17 cellular contexts compared by ENCODE assay signal in the genomic region with DNA sequence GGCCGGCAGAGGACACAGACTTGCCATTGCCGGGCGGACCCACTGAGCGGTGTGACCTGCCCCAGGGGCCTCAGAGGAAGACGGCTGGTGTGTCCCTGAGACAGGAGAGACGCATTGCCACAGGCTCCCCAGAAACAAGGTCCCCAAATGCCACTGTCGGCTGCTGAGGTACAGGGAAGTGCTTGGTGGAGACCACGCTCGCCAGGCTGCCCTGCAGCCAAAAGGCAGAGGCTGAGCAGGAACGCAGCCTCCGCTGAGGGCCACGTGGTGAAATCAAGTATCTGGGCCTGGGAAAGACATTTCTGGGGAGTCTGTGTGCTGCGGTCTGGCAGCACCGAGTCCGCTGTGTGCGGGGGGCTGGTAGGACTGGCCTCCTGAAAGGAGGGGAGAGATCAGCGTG.
A peak's percentile ranks its signal among the peaks of the same experiment; 100 is the strongest.
DNase-seq lines count a peak whose midpoint lies in the region; ATAC-seq and TF ChIP-seq lines count a peak whose summit lies in the region.
"Had no signal": no experiment of that assay in that cellular context is flagged by ENCODE, and none has a peak within 500 bp of the region (broad histone marks: within the 10 kb centered on the region; RNA-seq: fewer than 3 reads in every experiment).

No MANE protein-coding gene starts in this region.

- no peak overlapping the region for H3K4me3 ChIP-seq in endodermal cell (ENCODE audit: low read length)
- no peak overlapping the region for H3K4me3 ChIP-seq in spleen
- no peak overlapping the region for H3K4me3 ChIP-seq in aorta (ENCODE audit: low read length in 2 of 2)
- no peak overlapping the region for H3K4me3 ChIP-seq in mucosa of descending colon
- no peak overlapping the region for H3K4me3 ChIP-seq in smooth muscle cell
- H3K4me3 ChIP-seq: GM23338 had no signal

- no peak overlapping the region for H3K27ac ChIP-seq in endodermal cell (ENCODE audit: low read depth, low read length)
- H3K27ac ChIP-seq in spleen: no peak overlapping the region
- no peak overlapping the region for H3K27ac ChIP-seq in aorta (ENCODE audit: low read depth in 1 of 2, low read length in 2 of 2)
- H3K27ac ChIP-seq in smooth muscle cell (ENCODE audit: low read depth): no peak overlapping the region
- H3K27ac ChIP-seq: C4-2B had no signal

- H3K9ac ChIP-seq in endodermal cell (ENCODE audit: extremely low read depth, low read length, poor library complexity, severe bottlenecking) (no peak overlapping the region), smooth muscle cell (ENCODE audit: low read depth) (no peak overlapping the region)

- ATAC-seq in aorta (ENCODE audit: low FRiP score) (no peak), mucosa of descending colon (no peak)
- no peak for ATAC-seq in activated naive CD4-positive, alpha-beta T cell treated with anti-CD3 and anti-CD28 coated beads, Interleukin-2, amount 50 U/mL, for 72 hours
- ATAC-seq: CD8-positive, alpha-beta T cell; GM23338; HCT116 had no signal

- H3F3A ChIP-seq in smooth muscle cell (ENCODE audit: low read depth): no peaks in the 10 kb centered on the region

- no peaks in the 10 kb centered on the region for H3K36me3 ChIP-seq in endodermal cell (ENCODE audit: control insufficient read depth, insufficient read depth, low read length)
- no peaks in the 10 kb centered on the region for H3K36me3 ChIP-seq in spleen
- no peaks in the 10 kb centered on the region for H3K36me3 ChIP-seq in aorta (ENCODE audit: control insufficient read depth in 1 of 2, insufficient read depth in 2 of 2, low read length in 1 of 2)
- H3K36me3 ChIP-seq in mucosa of descending colon (ENCODE audit: low read depth): no peaks in the 10 kb centered on the region
- no peaks in the 10 kb centered on the region for H3K36me3 ChIP-seq in smooth muscle cell (ENCODE audit: low read depth)

- no peak overlapping the region for H3K4me2 ChIP-seq in smooth muscle cell
- H3K4me2 ChIP-seq: GM23338 had no signal

- no peak overlapping the region for H2AFZ ChIP-seq in smooth muscle cell (ENCODE audit: low read depth)
- H2AFZ ChIP-seq: GM23338 had no signal

- TF ChIP-seq CTCF in endodermal cell (conservative IDR thresholded peaks at IDR 0.05): no peak
- no peak for TF ChIP-seq CTCF in neural crest cell (conservative IDR thresholded peaks at IDR 0.05)
- TF ChIP-seq CTCF in spleen (IDR thresholded peaks at IDR 0.05 in 8 of 11, conservative IDR thresholded peaks at IDR 0.05 in 3 of 11): no peak
- TF ChIP-seq CTCF in mucosa of descending colon (IDR thresholded peaks at IDR 0.05): no peak
- TF ChIP-seq CTCF in smooth muscle cell (IDR thresholded peaks at IDR 0.05; ENCODE audit: borderline replicate concordance, insufficient read depth, poor library complexity, severe bottlenecking): no peak

- H3K27ac Mint-ChIP-seq in endodermal cell: peak overlapping the region; percentile 59
- peak overlapping the region; percentile 88 for H3K27ac Mint-ChIP-seq in neural crest cell (ENCODE audit: unreplicated experiment)
- H3K27ac Mint-ChIP-seq in activated naive CD4-positive, alpha-beta T cell treated with anti-CD3 and anti-CD28 coated beads, Interleukin-2, amount 50 U/mL, for 72 hours: no peak overlapping the region
- H3K27ac Mint-ChIP-seq: CD4-positive, CD25-positive, alpha-beta regulatory T cell; CD8-positive, alpha-beta T cell; GM23338; H9 had no signal

- DNase-seq in endodermal cell: no peak
- no peak for DNase-seq in neural crest cell (ENCODE audit: low read depth, low spot score)
- DNase-seq in spleen: peak; percentile 58
- peak; percentile 29 to 41 for DNase-seq in aorta
- no peak for DNase-seq in epidermal melanocyte (ENCODE audit: insufficient read length, low spot score)
- no peak for DNase-seq in activated naive CD4-positive, alpha-beta T cell treated with anti-CD3 and anti-CD28 coated beads, Interleukin-2, amount 50 U/mL, for 72 hours (ENCODE audit: low spot score in 2 of 2)
- DNase-seq in mucosa of descending colon: no peak
- DNase-seq in smooth muscle cell (lab: John Stamatoyannopoulos, UW; ENCODE audit: unreplicated experiment): no peak
- DNase-seq: Caco-2; CD4-positive, CD25-positive, alpha-beta regulatory T cell; CD8-positive, alpha-beta T cell; DMS153; DND-41; H9 had no signal

- no peaks in the 10 kb centered on the region for H3K9me3 ChIP-seq in endodermal cell (ENCODE audit: control insufficient read depth, low read length)
- peaks cover 0 to 5% (median 0%) of the 10 kb centered on the region in 8 donors for H3K9me3 ChIP-seq in spleen
- H3K9me3 ChIP-seq in aorta (ENCODE audit: control insufficient read depth, low read length): no peaks in the 10 kb centered on the region
- no peaks in the 10 kb centered on the region for H3K9me3 ChIP-seq in mucosa of descending colon
- H3K9me3 ChIP-seq in smooth muscle cell (replicated peaks; ENCODE audit: low read depth): no peaks in the 10 kb centered on the region
- H3K9me3 ChIP-seq: Caco-2 had no signal

- intact Hi-C loops in spleen (cut with DNase I; ENCODE audit: low total_unique reads): no loop called here
- intact Hi-C loops in aorta (cut with DNase I): no loop called here
- intact Hi-C loops in mucosa of descending colon (cut with DNase I, micrococcal nuclease): no loop called here

- H3K9me3 Mint-ChIP-seq in endodermal cell (peaks cover 11% of the 10 kb centered on the region), neural crest cell (no peaks in the 10 kb centered on the region)
- peaks cover 4 to 5% of the 10 kb centered on the region in 2 donors for H3K9me3 Mint-ChIP-seq in activated naive CD4-positive, alpha-beta T cell treated with anti-CD3 and anti-CD28 coated beads, Interleukin-2, amount 50 U/mL, for 72 hours
- H3K9me3 Mint-ChIP-seq: CD4-positive, CD25-positive, alpha-beta regulatory T cell had no signal

- H3K27me3 ChIP-seq in endodermal cell (ENCODE audit: control insufficient read depth, insufficient read depth, low read length, poor library complexity, severe bottlenecking): no peaks in the 10 kb centered on the region
- peaks cover 0 to 52% (median 0%) of the 10 kb centered on the region in 7 donors for H3K27me3 ChIP-seq in spleen (replicated peaks in 1 of 7)
- H3K27me3 ChIP-seq in aorta (ENCODE audit: control insufficient read depth in 1 of 2, insufficient read depth in 2 of 2, low read length in 1 of 2): no peaks in the 10 kb centered on the region
- no peaks in the 10 kb centered on the region for H3K27me3 ChIP-seq in smooth muscle cell (ENCODE audit: low read depth)

- H3K36me3 Mint-ChIP-seq in endodermal cell (ENCODE audit: low read depth): no peaks in the 10 kb centered on the region
- no peaks in the 10 kb centered on the region for H3K36me3 Mint-ChIP-seq in neural crest cell (ENCODE audit: low read depth)
- H3K36me3 Mint-ChIP-seq in activated naive CD4-positive, alpha-beta T cell treated with anti-CD3 and anti-CD28 coated beads, Interleukin-2, amount 50 U/mL, for 72 hours: no peaks in the 10 kb centered on the region
- H3K36me3 Mint-ChIP-seq: CD4-positive, CD25-positive, alpha-beta regulatory T cell; CD8-positive, alpha-beta T cell had no signal

- H3K27me3 Mint-ChIP-seq in endodermal cell (ENCODE audit: insufficient read depth) (peaks cover 2% of the 10 kb centered on the region), neural crest cell (ENCODE audit: low read depth) (peaks cover 3% of the 10 kb centered on the region)

- H3K4me1 Mint-ChIP-seq in endodermal cell (no peaks in the 10 kb centered on the region), neural crest cell (peaks cover 35% of the 10 kb centered on the region)
- H3K4me1 Mint-ChIP-seq: CD4-positive, CD25-positive, alpha-beta regulatory T cell had no signal

- WGBS in endodermal cell (ENCODE audit: insufficient coverage in 1 of 2, insufficient read length in 1 of 2), 2 experiments: 87 to 88% methylated on average over 12 to 17 of the region's 17 CpGs
- WGBS in spleen, 5 donors: 80 to 96% (median 82%) methylated on average over 11 to 17 of the region's 17 CpGs
- WGBS in aorta, 2 donors: 86 to 88% methylated on average over 17 of the region's 17 CpGs
- WGBS in smooth muscle cell (ENCODE audit: low lambda C conversion rate): 82% methylated on average over 17 of the region's 17 CpGs

- H4K20me1 ChIP-seq in smooth muscle cell (ENCODE audit: low read depth): no peaks in the 10 kb centered on the region

- H3K79me2 ChIP-seq in smooth muscle cell (ENCODE audit: low read depth): no peaks in the 10 kb centered on the region

- no peak overlapping the region for H3K4me3 Mint-ChIP-seq in endodermal cell
- no peak overlapping the region for H3K4me3 Mint-ChIP-seq in neural crest cell
- H3K4me3 Mint-ChIP-seq: CD4-positive, CD25-positive, alpha-beta regulatory T cell; CD8-positive, alpha-beta T cell; GM23338; H9 had no signal

- no peaks in the 10 kb centered on the region for H3K4me1 ChIP-seq in endodermal cell (ENCODE audit: control insufficient read depth, insufficient read depth, low read length)
- H3K4me1 ChIP-seq in spleen: no peaks in the 10 kb centered on the region
- no peaks in the 10 kb centered on the region for H3K4me1 ChIP-seq in aorta (ENCODE audit: control insufficient read depth in 1 of 2, insufficient read depth in 2 of 2, low read length in 2 of 2)
- H3K4me1 ChIP-seq in mucosa of descending colon (ENCODE audit: low read depth): no peaks in the 10 kb centered on the region
- no peaks in the 10 kb centered on the region for H3K4me1 ChIP-seq in smooth muscle cell (ENCODE audit: low read depth)
- H3K4me1 ChIP-seq: Caco-2 had no signal

- no peak for TF ChIP-seq POLR2A in spleen (IDR thresholded peaks at IDR 0.05)

Comparison
In these comparisons a context has a peak if more than half of its experiments do, and no peak if none do; other contexts are left out.
1. DNase-seq: peak in spleen (single experiment) and aorta (2 of 2); none in endodermal cell (single experiment), neural crest cell (single experiment), epidermal melanocyte (single experiment), activated naive CD4-positive, alpha-beta T cell treated with anti-CD3 and anti-CD28 coated beads, Interleukin-2, amount 50 U/mL, for 72 hours (0 of 2), mucosa of descending colon (0 of 3) and smooth muscle cell (single experiment).
2. H3K27ac Mint-ChIP-seq: peak in endodermal cell (single experiment) and neural crest cell (single experiment); none in activated naive CD4-positive, alpha-beta T cell treated with anti-CD3 and anti-CD28 coated beads, Interleukin-2, amount 50 U/mL, for 72 hours (0 of 2).